Comparison of ENCODE assay signal across 27 cellular contexts in genomic region chr9:133554729-133555128, GRCh38. TPM values are rescaled to one million over a fixed set of nuclear protein-coding genes. Genes with fewer than 3 reads are reported as not detected.
"Had no signal": no experiment of that assay in that cellular context is flagged by ENCODE, and none has a peak within 500 bp of the region (broad histone marks: within the 10 kb centered on the region; RNA-seq: fewer than 3 reads in every experiment).

No MANE protein-coding gene starts in this region.

- H3K27me3 ChIP-seq: SJCRH30 had no signal

- ATAC-seq: Panc1, PC-3, SK-N-SH treated with all-trans-retinoic acid at 6 μM for 48 hours had no signal

- H3K4me3 ChIP-seq: SJCRH30 had no signal

- H3K9me3 ChIP-seq: SJCRH30 had no signal

- DNase-seq: KBM-7, NCI-H1092, NCI-H1105 treated with DMSO at 0.1 percent for 48 hours, NCI-H1417 treated with DMSO at 0.1 percent for 48 hours, NCI-H146, NCI-H1694 treated with DMSO at 0.1 percent for 48 hours, NCI-H1930, NCI-H2081, NCI-H2107, NCI-H226, NCI-H446, NCI-H510A, NCI-H524 treated with DMSO at 0.1 percent for 48 hours, NCI-H69, NCI-H774, PC-3, SHP77 treated with DMSO at 0.1 percent for 48 hours, SJCRH30, T-helper 1 cell had no signal

- H3K36me3 ChIP-seq: SJCRH30 had no signal

- H3K27ac ChIP-seq: RWPE1, SJCRH30 had no signal

RNA-seq across cellular contexts. Expression of gene ADAMTSL2, which starts 20.2 kb away (rescaled TPM):
- total RNA-seq: LHCN-M2, MCF 10A, PC-3 had no signal
- polyA plus RNA-seq: IgD-negative memory B cell had no signal

RNA-seq across cellular contexts. Expression of gene MYMK, which starts 30.0 kb away (rescaled TPM):
- total RNA-seq: HT-29, MCF 10A, OCI-LY7, PC-3 had no signal
- polyA plus RNA-seq: IgD-negative memory B cell had no signal

RNA-seq across cellular contexts. Expression of gene FAM163B, which starts 54.5 kb away (rescaled TPM):
- total RNA-seq: HT-29, LHCN-M2, MCF 10A, PC-3 had no signal
- polyA plus RNA-seq: IgD-negative memory B cell had no signal
